Comparison of ENCODE assay signal across 2 cellular contexts in the genomic region with DNA sequence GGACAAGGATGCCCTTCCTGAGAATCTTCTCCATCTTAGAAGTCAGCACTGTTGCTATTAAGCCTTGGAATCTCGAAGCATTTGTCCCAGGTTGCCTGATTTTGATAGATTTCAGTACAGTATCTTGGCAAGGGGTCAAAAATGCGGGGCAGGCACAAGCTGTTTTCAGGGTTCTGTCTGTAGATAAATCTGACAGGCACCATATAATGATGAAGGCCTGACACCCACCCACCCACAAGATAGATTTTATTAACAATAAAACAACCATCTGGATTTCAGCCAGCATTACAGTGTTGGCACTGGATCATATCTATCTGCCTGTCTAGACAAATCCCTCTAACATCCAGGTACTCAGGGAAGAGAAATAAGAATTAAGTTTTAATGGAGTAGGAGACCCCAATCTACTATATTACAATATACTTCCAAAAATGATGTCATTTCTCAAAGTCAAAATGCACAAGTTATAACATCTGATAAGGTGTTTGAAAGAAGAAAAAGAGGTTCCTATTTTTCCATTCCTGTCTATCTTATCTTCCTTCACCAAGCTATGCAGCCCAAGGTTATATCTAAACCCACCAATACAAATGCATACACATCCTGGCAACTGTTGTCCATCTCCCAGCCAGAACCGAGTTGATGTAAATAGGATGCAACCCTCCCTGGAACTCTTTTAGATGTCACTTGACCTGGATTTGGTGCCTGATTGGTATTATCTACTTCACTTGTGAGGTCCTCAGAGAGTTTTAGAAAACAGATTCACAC.
TF ChIP-seq lines count a peak whose summit lies in the region.

No MANE protein-coding gene starts in this region.

TF ChIP-seq in A549, 52 proteins besides CTCF, POLR2A, EP300 and RAD21:
- TF ChIP-seq JUNB (IDR thresholded peaks at IDR 0.05), result no peak
- TF ChIP-seq POLR2AphosphoS2 (conservative IDR thresholded peaks at IDR 0.05; ENCODE audit: low read length), result peak; percentile 55; the same call in 1 of the 2 replicates
- TF ChIP-seq HOXB13 (CRISPR knock-in tag; IDR thresholded peaks at IDR 0.05; ENCODE audit: low read depth), result no peak
- TF ChIP-seq, protein P1, sequence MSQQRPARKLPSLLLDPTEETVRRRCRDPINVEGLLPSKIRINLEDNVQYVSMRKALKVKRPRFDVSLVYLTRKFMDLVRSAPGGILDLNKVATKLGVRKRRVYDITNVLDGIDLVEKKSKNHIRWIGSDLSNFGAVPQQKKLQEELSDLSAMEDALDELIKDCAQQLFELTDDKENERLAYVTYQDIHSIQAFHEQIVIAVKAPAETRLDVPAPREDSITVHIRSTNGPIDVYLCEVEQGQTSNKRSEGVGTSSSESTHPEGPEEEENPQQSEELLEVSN (IDR thresholded peaks at IDR 0.05; ENCODE audit: borderline replicate concordance, low read depth), result no peak
- TF ChIP-seq RARB (CRISPR knock-in tag; IDR thresholded peaks at IDR 0.05), result no peak
- no peak for TF ChIP-seq KDM1A (IDR thresholded peaks at IDR 0.05; ENCODE audit: low read depth)

TF ChIP-seq in K562, 482 proteins besides CTCF, POLR2A, EP300 and RAD21:
- TF ChIP-seq ATF4 (CRISPR knock-in tag; IDR thresholded peaks at IDR 0.05), result peak; percentile 80
- TF ChIP-seq MAZ (CRISPR knock-in tag; conservative IDR thresholded peaks at IDR 0.05 in 1 of 2, IDR thresholded peaks at IDR 0.05 in 1 of 2), result 0 out of 4 replicates have a peak, but pooled peaks of 1 of the 2 experiments have one; percentile 46
- 0 out of 2 replicates have a peak, but pooled peaks have one; percentile 13 for TF ChIP-seq ZNF445 (CRISPR knock-in tag; IDR thresholded peaks at IDR 0.05; ENCODE audit: low read depth)
- no peak for TF ChIP-seq ZNF551 (CRISPR knock-in tag; IDR thresholded peaks at IDR 0.05)
- TF ChIP-seq CBFA2T2 (conservative IDR thresholded peaks at IDR 0.05), result no peak
- TF ChIP-seq CBX5 (IDR thresholded peaks at IDR 0.05; ENCODE audit: borderline replicate concordance, low read depth), result no peak
- TF ChIP-seq FOS (IDR thresholded peaks at IDR 0.05; ENCODE audit: extremely low read depth, insufficient read length), result no peak
- peak; percentile 26; the same call in 1 of the 2 replicates for TF ChIP-seq SOX6 (IDR thresholded peaks at IDR 0.05)
- TF ChIP-seq, protein P2, sequence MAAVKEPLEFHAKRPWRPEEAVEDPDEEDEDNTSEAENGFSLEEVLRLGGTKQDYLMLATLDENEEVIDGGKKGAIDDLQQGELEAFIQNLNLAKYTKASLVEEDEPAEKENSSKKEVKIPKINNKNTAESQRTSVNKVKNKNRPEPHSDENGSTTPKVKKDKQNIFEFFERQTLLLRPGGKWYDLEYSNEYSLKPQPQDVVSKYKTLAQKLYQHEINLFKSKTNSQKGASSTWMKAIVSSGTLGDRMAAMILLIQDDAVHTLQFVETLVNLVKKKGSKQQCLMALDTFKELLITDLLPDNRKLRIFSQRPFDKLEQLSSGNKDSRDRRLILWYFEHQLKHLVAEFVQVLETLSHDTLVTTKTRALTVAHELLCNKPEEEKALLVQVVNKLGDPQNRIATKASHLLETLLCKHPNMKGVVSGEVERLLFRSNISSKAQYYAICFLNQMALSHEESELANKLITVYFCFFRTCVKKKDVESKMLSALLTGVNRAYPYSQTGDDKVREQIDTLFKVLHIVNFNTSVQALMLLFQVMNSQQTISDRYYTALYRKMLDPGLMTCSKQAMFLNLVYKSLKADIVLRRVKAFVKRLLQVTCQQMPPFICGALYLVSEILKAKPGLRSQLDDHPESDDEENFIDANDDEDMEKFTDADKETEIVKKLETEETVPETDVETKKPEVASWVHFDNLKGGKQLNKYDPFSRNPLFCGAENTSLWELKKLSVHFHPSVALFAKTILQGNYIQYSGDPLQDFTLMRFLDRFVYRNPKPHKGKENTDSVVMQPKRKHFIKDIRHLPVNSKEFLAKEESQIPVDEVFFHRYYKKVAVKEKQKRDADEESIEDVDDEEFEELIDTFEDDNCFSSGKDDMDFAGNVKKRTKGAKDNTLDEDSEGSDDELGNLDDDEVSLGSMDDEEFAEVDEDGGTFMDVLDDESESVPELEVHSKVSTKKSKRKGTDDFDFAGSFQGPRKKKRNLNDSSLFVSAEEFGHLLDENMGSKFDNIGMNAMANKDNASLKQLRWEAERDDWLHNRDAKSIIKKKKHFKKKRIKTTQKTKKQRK (IDR thresholded peaks at IDR 0.05; ENCODE audit: borderline replicate concordance, low read depth, low read length), result no peak
TF ChIP-seq in K562: peak in this region for 4.
